In the genomic region with DNA sequence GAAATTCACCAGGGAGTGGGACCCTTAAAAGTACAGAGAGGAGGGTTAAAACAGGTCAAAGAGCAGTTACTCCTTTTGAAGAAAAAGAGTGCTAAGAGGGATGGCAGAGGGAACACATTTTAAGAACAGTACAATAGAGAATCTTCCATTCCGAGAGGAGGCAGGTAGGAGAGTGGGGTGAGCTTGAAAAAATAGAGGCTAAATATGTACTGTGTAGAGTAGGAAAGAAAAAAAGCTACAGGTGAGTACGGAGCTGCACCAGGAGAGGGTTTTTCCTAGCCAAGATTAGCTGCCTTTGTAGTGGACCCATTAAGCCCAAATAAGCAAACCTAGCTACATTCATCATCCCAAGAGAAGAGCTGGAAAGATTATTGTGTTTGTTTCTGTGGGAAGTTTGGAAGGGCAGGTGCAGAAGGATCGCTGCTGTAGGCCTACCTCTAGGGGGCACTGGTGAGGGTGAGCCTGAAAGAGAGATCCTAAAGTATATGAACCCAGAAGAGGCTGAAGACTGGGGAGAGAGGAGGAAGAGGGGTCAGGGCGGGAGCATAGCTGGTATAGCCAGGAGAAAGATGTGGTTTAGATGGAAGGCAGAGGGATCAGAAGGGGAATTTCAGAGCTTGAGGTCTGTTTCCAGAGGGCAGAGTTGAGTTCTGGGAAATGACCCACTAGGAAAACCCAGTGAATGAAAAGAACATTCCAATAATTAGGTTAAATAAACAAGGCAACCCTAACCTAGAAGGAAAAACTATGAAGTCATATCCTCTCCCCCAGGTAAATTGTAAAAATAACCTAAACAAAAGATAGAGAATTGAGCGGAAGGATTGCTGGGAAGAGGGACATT, we compare ENCODE assay signal across 8 cellular contexts. TPM values are rescaled to one million over a fixed set of nuclear protein-coding genes. Genes with fewer than 3 reads are reported as not detected.
DNase-seq lines count a peak whose midpoint lies in the region; ATAC-seq, FAIRE-seq and TF ChIP-seq lines count a peak whose summit lies in the region.

No MANE protein-coding gene starts in this region.

- H3K4me3 ChIP-seq in adipocyte (ENCODE audit: low read length) (no peak overlapping the region), keratinocyte (ENCODE audit: control insufficient read depth in 2 of 3, extremely low read depth in 1 of 3, insufficient read depth in 2 of 3, low read depth in 1 of 3, low read length in 3 of 3) (no peak overlapping the region)

- H3K27me3 Mint-ChIP-seq in stimulated activated naive B cell treated with anti-CD40 and anti-IgM and Interleukin-4, amounts not matched to agents 10 μg/mL and 1 μg/mL and 100 μg/mL, for 72 hours: no peaks in the 10 kb centered on the region

- FAIRE-seq in keratinocyte (lab: Jason Lieb, UNC): peak; percentile 29

- H3K27me3 ChIP-seq in adipocyte (replicated peaks; ENCODE audit: control insufficient read depth, insufficient read depth, low read length) (no peaks in the 10 kb centered on the region), keratinocyte (ENCODE audit: control insufficient read depth, extremely low read depth, insufficient read depth, low read length) (no peaks in the 10 kb centered on the region)

- no peak overlapping the region for H3K27ac ChIP-seq in keratinocyte (ENCODE audit: control insufficient read depth, insufficient read depth, low read length)

- H3K4me1 Mint-ChIP-seq in stimulated activated naive B cell treated with anti-CD40 and anti-IgM and Interleukin-4, amounts not matched to agents 10 μg/mL and 1 μg/mL and 100 μg/mL, for 72 hours: peaks cover 8 to 21% of the 10 kb centered on the region in 2 donors

- no peak overlapping the region for H3K4me3 Mint-ChIP-seq in stimulated activated naive B cell treated with anti-CD40 and anti-IgM and Interleukin-4, amounts not matched to agents 10 μg/mL and 1 μg/mL and 100 μg/mL, for 72 hours

- no peaks in the 10 kb centered on the region for H3K79me2 ChIP-seq in keratinocyte (ENCODE audit: control insufficient read depth, insufficient read depth, low read length)

- H3K9ac ChIP-seq in adipocyte (ENCODE audit: low read length) (no peak overlapping the region), keratinocyte (ENCODE audit: control insufficient read depth, extremely low read depth, insufficient read depth, low read length) (no peak overlapping the region)

- TF ChIP-seq CTCF in keratinocyte (optimal IDR thresholded peaks at IDR 0.05 in 1 of 3, IDR thresholded peaks at IDR 0.05 in 1 of 3, conservative IDR thresholded peaks at IDR 0.05 in 1 of 3; ENCODE audit: extremely low read depth in 1 of 3, insufficient read depth in 2 of 3, low read length in 3 of 3) (peak; percentile 76 to 90 (median 85)), omental fat pad (IDR thresholded peaks at IDR 0.05) (no peak)

- no peaks in the 10 kb centered on the region for H3K9me3 Mint-ChIP-seq in stimulated activated naive B cell treated with anti-CD40 and anti-IgM and Interleukin-4, amounts not matched to agents 10 μg/mL and 1 μg/mL and 100 μg/mL, for 72 hours

- peaks cover 11 to 28% of the 10 kb centered on the region in 2 donors for H3K36me3 Mint-ChIP-seq in stimulated activated naive B cell treated with anti-CD40 and anti-IgM and Interleukin-4, amounts not matched to agents 10 μg/mL and 1 μg/mL and 100 μg/mL, for 72 hours

- H2AFZ ChIP-seq in keratinocyte (ENCODE audit: control insufficient read depth, low read length): no peak overlapping the region

- no peaks in the 10 kb centered on the region for H3K9me1 ChIP-seq in keratinocyte (ENCODE audit: control insufficient read depth, extremely low read depth, insufficient read depth, low read length)

- peak; percentile 34 for ATAC-seq in GM19372 (IDR thresholded peaks at IDR 0.05; ENCODE audit: low read depth, unreplicated experiment)
- peak; percentile 41 to 69 for ATAC-seq in stimulated activated naive B cell treated with anti-CD40 and anti-IgM and Interleukin-4, amounts not matched to agents 10 μg/mL and 1 μg/mL and 100 μg/mL, for 72 hours (replicated peaks)
- ATAC-seq in omental fat pad (ENCODE audit: low FRiP score): no peak

- peaks cover 19% of the 10 kb centered on the region for H3K4me1 ChIP-seq in adipocyte (ENCODE audit: control insufficient read depth, insufficient read depth, low read length)
- H3K4me1 ChIP-seq in keratinocyte (ENCODE audit: control insufficient read depth, extremely low read depth, insufficient read depth, low read length): peaks cover 13% of the 10 kb centered on the region

- dilution Hi-C loops in keratinocyte (cut with MboI; ENCODE audit: extremely low pct_ligation_motif_present, low sequenced_read_pairs): no loop called here

- H4K20me1 ChIP-seq in keratinocyte (ENCODE audit: control insufficient read depth, extremely low read depth, insufficient read depth, low read length): no peaks in the 10 kb centered on the region

- peak overlapping the region; percentile 3 for H3K27ac Mint-ChIP-seq in stimulated activated naive B cell treated with anti-CD40 and anti-IgM and Interleukin-4, amounts not matched to agents 10 μg/mL and 1 μg/mL and 100 μg/mL, for 72 hours

- DNase-seq in AG08395 (ENCODE audit: low spot score) (peak; percentile 35), RPMI8226 (peak; percentile 33), adipocyte (ENCODE audit: low read depth) (peak; percentile 58), keratinocyte (ENCODE audit: low read depth, low spot score) (no peak), NCI-H345 (lab: John Stamatoyannopoulos, UW) (no peak), omental fat pad (ENCODE audit: low spot score) (no peak)
- DNase-seq in stimulated activated naive B cell treated with anti-CD40 and anti-IgM and Interleukin-4, amounts not matched to agents 10 μg/mL and 1 μg/mL and 100 μg/mL, for 72 hours: peak; percentile 8

- H3K9me3 ChIP-seq in adipocyte (ENCODE audit: control insufficient read depth, low read length) (no peaks in the 10 kb centered on the region), keratinocyte (ENCODE audit: control insufficient read depth, low read depth, low read length) (no peaks in the 10 kb centered on the region)

- H3K36me3 ChIP-seq in adipocyte (ENCODE audit: control insufficient read depth, insufficient read depth, low read length, severe bottlenecking): peaks cover 50% of the 10 kb centered on the region
- no peaks in the 10 kb centered on the region for H3K36me3 ChIP-seq in keratinocyte (ENCODE audit: control insufficient read depth in 2 of 2, extremely low read depth in 1 of 2, insufficient read depth in 2 of 2, low read length in 2 of 2)

- no peak overlapping the region for H3K4me2 ChIP-seq in keratinocyte (ENCODE audit: control insufficient read depth, extremely low read depth, insufficient read depth, low read depth, low read length)

RNA-seq across cellular contexts. Expression of a gene that starts 50.2 kb away (rescaled TPM):
- 1.5 to 3.9 TPM (median 2.9 TPM) in 3 replicates for polyA plus RNA-seq in keratinocyte
- polyA plus RNA-seq in keratinocyte (2011; ENCODE audit: low read depth): 39.6 TPM
- 3.5 and 4.5 TPM in 2 replicates for polyA plus RNA-seq in keratinocyte (2011; cell fraction: cytosol; rRNA removed)
- 1.9 TPM in 2 replicates for polyA plus RNA-seq in keratinocyte (2011; cell fraction: nucleus; rRNA removed)
- polyA plus RNA-seq in keratinocyte (2012; ENCODE audit: low replicate concordance): 7.4 and 19.7 TPM in 2 replicates
- 0.52 to 1.4 TPM (median 0.99 TPM) in 3 replicates for polyA minus RNA-seq in keratinocyte
- polyA minus RNA-seq in keratinocyte (2011; cell fraction: cytosol; rRNA and poly(A)+ RNA removed): 6.7 TPM
- 1.9 and 3.3 TPM in 2 replicates for polyA minus RNA-seq in keratinocyte (2011; cell fraction: nucleus; rRNA and poly(A)+ RNA removed)
- total RNA-seq in omental fat pad: 10 to 100 TPM; 10.6 to 23.6 (median 20.2) TPM

Comparison
In these comparisons a context has a peak if more than half of its experiments do, and no peak if none do; other contexts are left out.
1. DNase-seq: peak in AG08395 (single experiment), RPMI8226 (single experiment), adipocyte (single experiment) and stimulated activated naive B cell treated with anti-CD40 and anti-IgM and Interleukin-4, amounts not matched to agents 10 μg/mL and 1 μg/mL and 100 μg/mL, for 72 hours (single experiment); none in keratinocyte (single experiment), NCI-H345 (single experiment) and omental fat pad (single experiment).
2. CTCF ChIP-seq: peak in keratinocyte (3 of 3); none in omental fat pad (0 of 3).